Comparison of ENCODE assay signal across 25 cellular contexts in the genomic region with DNA sequence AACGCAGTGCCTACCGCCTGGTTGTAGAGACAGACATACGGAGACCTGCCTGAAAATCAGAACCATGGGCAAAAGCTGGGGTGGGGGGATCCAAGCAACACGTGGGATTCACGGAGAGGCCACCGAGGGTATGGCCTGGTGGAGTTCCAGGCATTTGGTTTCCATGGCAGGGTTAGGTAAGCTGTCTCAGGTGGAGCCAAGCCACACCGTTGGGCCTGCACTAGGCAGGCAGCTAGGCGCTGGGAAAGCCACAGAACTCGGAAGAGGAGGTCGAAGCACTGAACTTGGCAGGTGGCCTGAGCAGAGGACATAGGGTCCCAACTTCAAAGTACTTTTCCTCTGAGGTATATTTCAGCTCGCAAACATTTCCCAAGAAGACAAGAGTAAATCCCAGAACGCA.
DNase-seq lines count a peak whose midpoint lies in the region; ATAC-seq and TF ChIP-seq lines count a peak whose summit lies in the region.
"Had no signal": no experiment of that assay in that cellular context is flagged by ENCODE, and none has a peak within 500 bp of the region (broad histone marks: within the 10 kb centered on the region; RNA-seq: fewer than 3 reads in every experiment).

No MANE protein-coding gene starts in this region.

- H4K91ac ChIP-seq in mesenchymal stem cell (ENCODE audit: low read length) = peak overlapping the region; percentile 65

- H3K4me3 Mint-ChIP-seq in stimulated activated naive B cell treated with anti-CD40 and anti-IgM and Interleukin-4, amounts not matched to agents 10 μg/mL and 1 μg/mL and 100 μg/mL, for 72 hours = no peak overlapping the region
- H3K4me3 Mint-ChIP-seq: CD14-positive monocyte; CD8-positive, alpha-beta memory T cell had no signal

- H3K27me3 Mint-ChIP-seq in stimulated activated naive B cell treated with anti-CD40 and anti-IgM and Interleukin-4, amounts not matched to agents 10 μg/mL and 1 μg/mL and 100 μg/mL, for 72 hours = no peaks in the 10 kb centered on the region
- H3K27me3 Mint-ChIP-seq: CD8-positive, alpha-beta memory T cell had no signal

- H2BK15ac ChIP-seq in mesenchymal stem cell (ENCODE audit: low read depth, poor library complexity, severe bottlenecking) = peak overlapping the region; percentile 71

- H3K18ac ChIP-seq in mesenchymal stem cell (ENCODE audit: low read depth in 1 of 2, low read length in 2 of 2) = peak overlapping the region; percentile 23 to 96

- H3K4ac ChIP-seq in mesenchymal stem cell (ENCODE audit: low read depth in 1 of 2, low read length in 2 of 2) = peak overlapping the region; percentile 10 to 98

- H3K9me3 ChIP-seq in SK-N-SH (no peaks in the 10 kb centered on the region), SJSA1 (replicated peaks) (no peaks in the 10 kb centered on the region), mesenchymal stem cell (ENCODE audit: control insufficient read depth, low read length) (no peaks in the 10 kb centered on the region)
- H3K9me3 ChIP-seq: BE2C, MG63 had no signal

- H2AK5ac ChIP-seq in mesenchymal stem cell (ENCODE audit: low read length, severe bottlenecking) = peak overlapping the region; percentile 98

- peak overlapping the region in 1 of 2 experiments; percentile 90 for H3K14ac ChIP-seq in mesenchymal stem cell (ENCODE audit: low read length in 2 of 2)

- no peaks in the 10 kb centered on the region for H3K9me2 ChIP-seq in SK-N-SH

- no peak overlapping the region for H3K4me3 ChIP-seq in SK-N-SH (ENCODE audit: low read depth in 2 of 2, low read length in 1 of 2)
- no peak overlapping the region for H3K4me3 ChIP-seq in SJSA1
- H3K4me3 ChIP-seq in mesenchymal stem cell (ENCODE audit: insufficient read depth in 1 of 2, low read depth in 1 of 2, low read length in 2 of 2) = no peak overlapping the region
- H3K4me3 ChIP-seq: MG63, PC-9 had no signal

- no peaks in the 10 kb centered on the region for H3K27me3 ChIP-seq in SK-N-SH (ENCODE audit: insufficient read depth)
- H3K27me3 ChIP-seq in SJSA1 (replicated peaks) = no peaks in the 10 kb centered on the region
- H3K27me3 ChIP-seq in mesenchymal stem cell (ENCODE audit: control insufficient read depth in 1 of 2, insufficient read depth in 1 of 2, low read length in 2 of 2) = no peaks in the 10 kb centered on the region
- H3K27me3 ChIP-seq: BE2C, MG63 had no signal

- H3K9ac ChIP-seq in SK-N-SH (no peak overlapping the region), mesenchymal stem cell (ENCODE audit: low read length) (no peak overlapping the region)

- POLR2A ChIA-PET in SK-N-SH (lab: Yijun Ruan, JAX) = no interaction called here

- H2AFZ ChIP-seq in SK-N-SH (ENCODE audit: low read depth) = no peak overlapping the region
- no peak overlapping the region for H2AFZ ChIP-seq in mesenchymal stem cell (ENCODE audit: low read depth, low read length)

- CTCF ChIA-PET in SK-N-SH (lab: Yijun Ruan, JAX) = interaction anchor here (0.7 kb wide), 1 partner anchor 11 kb away, joined by 3 read pairs; no protein-coding TSS in a partner anchor

- no peak for TF ChIP-seq EP300 in SK-N-SH (IDR thresholded peaks at IDR 0.05; ENCODE audit: borderline replicate concordance in 1 of 2, low read depth in 1 of 2, low read length in 1 of 2)

- no peak for TF ChIP-seq RAD21 in SK-N-SH (IDR thresholded peaks at IDR 0.05; ENCODE audit: low read length)

- no peak for ATAC-seq in SK-N-SH treated with all-trans-retinoic acid at 6 μM for 48 hours
- no peak for ATAC-seq in GM18909 (IDR thresholded peaks at IDR 0.05; ENCODE audit: poor library complexity, unreplicated experiment)
- ATAC-seq in stimulated activated naive B cell treated with anti-CD40 and anti-IgM and Interleukin-4, amounts not matched to agents 10 μg/mL and 1 μg/mL and 100 μg/mL, for 72 hours (replicated peaks) = no peak

- H3K79me2 ChIP-seq in SK-N-SH (ENCODE audit: insufficient read depth) = no peaks in the 10 kb centered on the region

- no peak for TF ChIP-seq CTCF in SK-N-SH (IDR thresholded peaks at IDR 0.05)

- peaks cover 11% of the 10 kb centered on the region for H3F3A ChIP-seq in SK-N-SH (replicated peaks; ENCODE audit: insufficient read depth)

- H3K4me1 ChIP-seq in SK-N-SH (ENCODE audit: control insufficient read depth in 1 of 2, insufficient read depth in 2 of 2, low read depth in 1 of 2, low read length in 1 of 2) = peaks cover 0 to 8% of the 10 kb centered on the region in 2 experiments; a peak in 2 of 4 replicates
- peaks cover 22% of the 10 kb centered on the region for H3K4me1 ChIP-seq in SJSA1 (replicated peaks)
- peaks cover 4% of the 10 kb centered on the region for H3K4me1 ChIP-seq in mesenchymal stem cell (ENCODE audit: control insufficient read depth, insufficient read depth, low read depth, low read length)

- H3K36me3 ChIP-seq in SK-N-SH (replicated peaks in 1 of 2; ENCODE audit: control insufficient read depth in 1 of 2, insufficient read depth in 2 of 2, low read length in 1 of 2) (no peaks in the 10 kb centered on the region), SJSA1 (no peaks in the 10 kb centered on the region), mesenchymal stem cell (ENCODE audit: control insufficient read depth in 1 of 2, insufficient read depth in 2 of 2, low read depth in 1 of 2, low read length in 2 of 2) (no peaks in the 10 kb centered on the region)
- H3K36me3 ChIP-seq: BE2C, MG63 had no signal

- H3K23ac ChIP-seq in mesenchymal stem cell (ENCODE audit: low read length in 2 of 2) = peak overlapping the region in 1 of 2 experiments; percentile 89

- H3K36me3 Mint-ChIP-seq in stimulated activated naive B cell treated with anti-CD40 and anti-IgM and Interleukin-4, amounts not matched to agents 10 μg/mL and 1 μg/mL and 100 μg/mL, for 72 hours = no peaks in the 10 kb centered on the region
- H3K36me3 Mint-ChIP-seq: CD14-positive monocyte; CD8-positive, alpha-beta memory T cell had no signal

- no peaks in the 10 kb centered on the region for H3K79me1 ChIP-seq in mesenchymal stem cell (replicated peaks; ENCODE audit: low read length, poor library complexity, severe bottlenecking)

- peak overlapping the region; percentile 80 to 100 for H2BK12ac ChIP-seq in mesenchymal stem cell (ENCODE audit: low read length in 2 of 2)

- no peaks in the 10 kb centered on the region for H3K4me1 Mint-ChIP-seq in stimulated activated naive B cell treated with anti-CD40 and anti-IgM and Interleukin-4, amounts not matched to agents 10 μg/mL and 1 μg/mL and 100 μg/mL, for 72 hours
- H3K4me1 Mint-ChIP-seq: CD14-positive monocyte; CD8-positive, alpha-beta memory T cell had no signal

- H2BK120ac ChIP-seq in mesenchymal stem cell (ENCODE audit: low read depth, low read length) = peak overlapping the region; percentile 75

- H3K27ac Mint-ChIP-seq in stimulated activated naive B cell treated with anti-CD40 and anti-IgM and Interleukin-4, amounts not matched to agents 10 μg/mL and 1 μg/mL and 100 μg/mL, for 72 hours = no peak overlapping the region
- H3K27ac Mint-ChIP-seq: CD14-positive monocyte; CD8-positive, alpha-beta memory T cell had no signal

- H3K9me3 Mint-ChIP-seq in stimulated activated naive B cell treated with anti-CD40 and anti-IgM and Interleukin-4, amounts not matched to agents 10 μg/mL and 1 μg/mL and 100 μg/mL, for 72 hours = peaks cover 0 to 4% of the 10 kb centered on the region in 2 donors

- peak overlapping the region; percentile 58 for H4K8ac ChIP-seq in mesenchymal stem cell (ENCODE audit: low read length)

- DNase-seq in SK-N-SH (no peak), SJSA1 (ENCODE audit: low read depth in 1 of 2, low spot score in 2 of 2) (no peak), mesenchymal stem cell (no peak), COR-L47 (lab: John Stamatoyannopoulos, UW) (no peak)
- no peak for DNase-seq in stimulated activated naive B cell treated with anti-CD40 and anti-IgM and Interleukin-4, amounts not matched to agents 10 μg/mL and 1 μg/mL and 100 μg/mL, for 72 hours
- DNase-seq: ACHN; BE2C; Calu3; CD8-positive, alpha-beta memory T cell; DMS79 treated with DMSO at 0.1 percent for 48 hours; GF-D8; KBM-7; MG63; NCI-H1105 treated with DMSO at 0.1 percent for 48 hours; NCI-H146; NCI-H1930; NCI-H446; NCI-H524 treated with DMSO at 0.1 percent for 48 hours; NCI-H774; SHP77 had no signal

- H3K27ac ChIP-seq in SK-N-SH (ENCODE audit: low read depth in 2 of 2, low read length in 1 of 2) (peak overlapping the region; percentile 71 to 76), SJSA1 (peak overlapping the region; percentile 81), mesenchymal stem cell (ENCODE audit: low read length, poor library complexity, severe bottlenecking) (peak overlapping the region; percentile 74)
- H3K27ac ChIP-seq: 22Rv1, PC-9 had no signal

- H3K4me2 ChIP-seq in SK-N-SH (no peak overlapping the region), mesenchymal stem cell (ENCODE audit: low read length, poor library complexity, severe bottlenecking) (no peak overlapping the region)
- H3K4me2 ChIP-seq: PC-9 had no signal

- peak overlapping the region; percentile 19 for H2BK5ac ChIP-seq in mesenchymal stem cell (ENCODE audit: low read depth, low read length, poor library complexity, severe bottlenecking)

- H4K20me1 ChIP-seq in SK-N-SH (ENCODE audit: insufficient read depth) = no peaks in the 10 kb centered on the region

- WGBS in SK-N-SH (ENCODE audit: low lambda C conversion rate) = 82% methylated on average over 10 of the region's 12 CpGs
- WGBS in mesenchymal stem cell = 97% methylated on average over 12 of the region's 12 CpGs

TF ChIP-seq in SK-N-SH, 30 proteins besides CTCF, POLR2A, EP300 and RAD21 (continues in another document):
- no peak for TF ChIP-seq POLR2AphosphoS5 (IDR thresholded peaks at IDR 0.05; ENCODE audit: low read depth, low read length)
- no peak for TF ChIP-seq MEF2A (IDR thresholded peaks at IDR 0.05; ENCODE audit: borderline replicate concordance, low read depth)
- TF ChIP-seq RFX5 (IDR thresholded peaks at IDR 0.05; ENCODE audit: low read length) = no peak
- no peak for TF ChIP-seq RXRA (IDR thresholded peaks at IDR 0.05; ENCODE audit: borderline replicate concordance, low read depth)
- no peak for TF ChIP-seq CHD2 (IDR thresholded peaks at IDR 0.05; ENCODE audit: low read length, partially characterized antibody)

TF ChIP-seq in SK-N-SH treated with all-trans-retinoic acid at 6 μM for 48 hours, 23 proteins besides CTCF, POLR2A, EP300 and RAD21 (continues in another document):
- TF ChIP-seq ARNTL (CRISPR knock-in tag; IDR thresholded peaks at IDR 0.05; ENCODE audit: borderline replicate concordance, low read depth) (no peak), TCF4 (CRISPR knock-in tag; IDR thresholded peaks at IDR 0.05; ENCODE audit: borderline replicate concordance) (no peak)
